1 cellular context compared by ENCODE assay signal in genomic region chr3:126752303-126753190, GRCh38.
A peak's percentile ranks its signal among the peaks of the same experiment; 100 is the strongest.
TF ChIP-seq lines count a peak whose summit lies in the region.

No MANE protein-coding gene starts in this region.

TF ChIP-seq in HepG2, 621 proteins besides CTCF, POLR2A, EP300 and RAD21 (continued from another document):
- TF ChIP-seq FOXP4 (CRISPR knock-in tag; IDR thresholded peaks at IDR 0.05) (no peak), NFIC (IDR thresholded peaks at IDR 0.05; ENCODE audit: low read length) (no peak), ZBTB39 (CRISPR knock-in tag; IDR thresholded peaks at IDR 0.05) (no peak), ZNF3 (CRISPR knock-in tag; IDR thresholded peaks at IDR 0.05) (no peak), ZBTB7B (CRISPR knock-in tag; IDR thresholded peaks at IDR 0.05) (0 out of 2 replicates have a peak, but pooled peaks have one; percentile 35), KAT2B (IDR thresholded peaks at IDR 0.05; ENCODE audit: borderline replicate concordance, low read depth, low read length) (no peak), ZNF691 (CRISPR knock-in tag; IDR thresholded peaks at IDR 0.05; ENCODE audit: borderline replicate concordance, low read depth) (peak; percentile 66; the same call in 1 of the 2 replicates), EEA1 (CRISPR knock-in tag; IDR thresholded peaks at IDR 0.05; ENCODE audit: borderline replicate concordance) (no peak), KDM4B (CRISPR knock-in tag; IDR thresholded peaks at IDR 0.05) (no peak), ZNF24 (IDR thresholded peaks at IDR 0.05) (no peak), REL (CRISPR knock-in tag; conservative IDR thresholded peaks at IDR 0.05) (no peak), ERF (CRISPR knock-in tag; IDR thresholded peaks at IDR 0.05) (peak; percentile 46; the same call in 1 of the 2 replicates), MAZ (IDR thresholded peaks at IDR 0.05; ENCODE audit: borderline replicate concordance, low read depth, low read length) (peak; percentile 45; the same call in 1 of the 2 replicates), MAZ (CRISPR knock-in tag; IDR thresholded peaks at IDR 0.05; ENCODE audit: low read depth) (no peak), THYN1 (CRISPR knock-in tag; IDR thresholded peaks at IDR 0.05; ENCODE audit: borderline replicate concordance, low read depth) (no peak), KAT8 (CRISPR knock-in tag; IDR thresholded peaks at IDR 0.05) (0 out of 2 replicates have a peak, but pooled peaks have one; percentile 19), ZNF704 (CRISPR knock-in tag; IDR thresholded peaks at IDR 0.05; ENCODE audit: borderline replicate concordance) (0 out of 2 replicates have a peak, but pooled peaks have one; percentile 58), ZBTB10 (CRISPR knock-in tag; IDR thresholded peaks at IDR 0.05; ENCODE audit: borderline replicate concordance) (no peak), LRRFIP1 (CRISPR knock-in tag; conservative IDR thresholded peaks at IDR 0.05) (no peak), JUN (CRISPR knock-in tag; IDR thresholded peaks at IDR 0.05) (no peak), KDM6A (CRISPR knock-in tag; IDR thresholded peaks at IDR 0.05; ENCODE audit: low read depth) (no peak), POLR2G (IDR thresholded peaks at IDR 0.05; ENCODE audit: low read depth, low read length) (no peak), BORCS8-MEF2B (CRISPR knock-in tag; IDR thresholded peaks at IDR 0.05) (no peak), HOXA9 (CRISPR knock-in tag; IDR thresholded peaks at IDR 0.05; ENCODE audit: borderline replicate concordance) (no peak), ZNF326 (CRISPR knock-in tag; IDR thresholded peaks at IDR 0.05; ENCODE audit: borderline replicate concordance) (no peak), ZNF639 (CRISPR knock-in tag; conservative IDR thresholded peaks at IDR 0.05) (no peak), SRSF4 (IDR thresholded peaks at IDR 0.05; ENCODE audit: low read depth, low read length, poor library complexity, severe bottlenecking) (no peak), ZKSCAN1 (IDR thresholded peaks at IDR 0.05; ENCODE audit: low read length) (no peak), REXO4 (CRISPR knock-in tag; IDR thresholded peaks at IDR 0.05; ENCODE audit: borderline replicate concordance) (no peak), AKNA (CRISPR knock-in tag; IDR thresholded peaks at IDR 0.05; ENCODE audit: borderline replicate concordance) (no peak), ZMAT3 (CRISPR knock-in tag; conservative IDR thresholded peaks at IDR 0.05) (no peak), ATF7-NPFF (CRISPR knock-in tag; IDR thresholded peaks at IDR 0.05; ENCODE audit: low read depth) (no peak), SPEN (CRISPR knock-in tag; IDR thresholded peaks at IDR 0.05; ENCODE audit: low read depth) (0 out of 2 replicates have a peak, but pooled peaks have one; percentile 40), RXRA (CRISPR knock-in tag; IDR thresholded peaks at IDR 0.05) (no peak), ATF4 (CRISPR knock-in tag; IDR thresholded peaks at IDR 0.05) (no peak), NCOA5 (CRISPR knock-in tag; IDR thresholded peaks at IDR 0.05) (no peak), ZNF841 (CRISPR knock-in tag; IDR thresholded peaks at IDR 0.05; ENCODE audit: borderline replicate concordance) (no peak), ZNF629 (CRISPR knock-in tag; conservative IDR thresholded peaks at IDR 0.05) (no peak), DMAP1 (CRISPR knock-in tag; IDR thresholded peaks at IDR 0.05) (no peak), ZNF709 (CRISPR knock-in tag; IDR thresholded peaks at IDR 0.05) (no peak), RFX5 (IDR thresholded peaks at IDR 0.05; ENCODE audit: low read depth, low read length) (no peak), SRSF1 (optimal IDR thresholded peaks at IDR 0.05; ENCODE audit: low read depth, low read length) (no peak), ZSCAN5A (CRISPR knock-in tag; IDR thresholded peaks at IDR 0.05; ENCODE audit: borderline replicate concordance) (no peak)
